16 cellular contexts compared by ENCODE assay signal in the genomic region with DNA sequence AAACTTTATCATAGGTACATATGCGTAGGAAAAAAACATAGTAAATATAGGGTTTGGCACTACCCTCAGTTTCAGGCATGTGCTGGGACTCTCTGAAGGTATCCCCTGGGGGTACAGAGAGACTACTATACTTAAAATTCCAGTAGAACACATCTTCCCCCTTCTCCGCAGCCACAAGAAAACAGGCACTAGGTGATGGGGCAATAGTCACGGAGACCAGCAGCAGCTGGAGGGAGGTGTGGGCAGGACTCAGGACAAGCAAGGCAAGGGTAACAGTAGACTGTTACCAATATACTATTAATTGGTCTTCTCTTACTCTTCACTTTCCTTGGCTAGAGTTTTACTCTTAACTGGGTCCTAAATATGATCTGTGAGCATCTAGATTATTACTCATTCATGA.
"Had no signal": no experiment of that assay in that cellular context is flagged by ENCODE, and none has a peak within 500 bp of the region (broad histone marks: within the 10 kb centered on the region; RNA-seq: fewer than 3 reads in every experiment).

No MANE protein-coding gene starts in this region.

- H3K4me3 ChIP-seq: cardiac muscle cell, esophagus muscularis mucosa, lung, right atrium auricular region, suprapubic skin had no signal

- H3K9me3 ChIP-seq: esophagus muscularis mucosa, right atrium auricular region, suprapubic skin had no signal

- H3K27ac Mint-ChIP-seq: activated CD4-positive, alpha-beta memory T cell treated with anti-CD3 and anti-CD28 coated beads for 36 hours; activated naive CD8-positive, alpha-beta T cell treated with anti-CD3 and anti-CD28 coated beads for 36 hours; T-helper 2 cell treated with Interferon-gamma antibody and Interleukin-4, amounts not matched to agents 5 μg/mL and 100 μg/mL, for 36 hours had no signal

- DNase-seq: activated CD4-positive, alpha-beta memory T cell treated with anti-CD3 and anti-CD28 coated beads for 36 hours; activated CD4-positive, alpha-beta T cell treated with anti-CD3 and anti-CD28 coated beads for 1 hour; activated gamma-delta T cell; activated naive CD8-positive, alpha-beta T cell treated with anti-CD3 and anti-CD28 coated beads for 36 hours; activated T-cell treated with anti-CD3 and anti-CD28 coated beads, Interleukin-2, amount 50 U/mL, for 48 hours; anterior cingulate cortex; left cardiac atrium; naive thymus-derived CD8-positive, alpha-beta T cell; posterior cingulate gyrus; stimulated activated naive CD4-positive, alpha-beta T cell treated with Interleukin-2 at 50 U/mL for 16 hours had no signal

- ATAC-seq: left cardiac atrium; naive thymus-derived CD8-positive, alpha-beta T cell had no signal

- H3K9me3 Mint-ChIP-seq: activated CD4-positive, alpha-beta memory T cell treated with anti-CD3 and anti-CD28 coated beads for 36 hours; activated naive CD8-positive, alpha-beta T cell treated with anti-CD3 and anti-CD28 coated beads for 36 hours; naive thymus-derived CD8-positive, alpha-beta T cell; T-helper 2 cell treated with Interferon-gamma antibody and Interleukin-4, amounts not matched to agents 5 μg/mL and 100 μg/mL, for 36 hours had no signal

- H3K36me3 ChIP-seq: cardiac muscle cell, esophagus muscularis mucosa, right atrium auricular region, suprapubic skin had no signal

- H3K27ac ChIP-seq: cardiac muscle cell, esophagus muscularis mucosa, right atrium auricular region, suprapubic skin had no signal

- H3K4me3 Mint-ChIP-seq: activated CD4-positive, alpha-beta memory T cell treated with anti-CD3 and anti-CD28 coated beads for 36 hours; activated naive CD8-positive, alpha-beta T cell treated with anti-CD3 and anti-CD28 coated beads for 36 hours; naive thymus-derived CD8-positive, alpha-beta T cell had no signal

- H3K36me3 Mint-ChIP-seq: naive thymus-derived CD8-positive, alpha-beta T cell had no signal

- H3K27me3 ChIP-seq: cardiac muscle cell, right atrium auricular region, suprapubic skin had no signal
